39 cellular contexts compared by ENCODE assay signal in genomic region chr7:155629171-155629570, GRCh38.
"Had no signal": no experiment of that assay in that cellular context is flagged by ENCODE, and none has a peak within 500 bp of the region (broad histone marks: within the 10 kb centered on the region; RNA-seq: fewer than 3 reads in every experiment).

No MANE protein-coding gene starts in this region.

- H3K4me3 ChIP-seq: adrenal gland, ascending aorta, body of pancreas, breast epithelium, cardiac muscle cell had no signal

- H3K27me3 ChIP-seq: adrenal gland, ascending aorta, body of pancreas, breast epithelium, cardiac muscle cell had no signal

- H3K27me3 Mint-ChIP-seq: activated naive CD4-positive, alpha-beta T cell treated with anti-CD3 and anti-CD28 coated beads, Interleukin-2, amount 50 U/mL, for 24 hours; activated naive CD8-positive, alpha-beta T cell; brain had no signal

- H3K9me3 Mint-ChIP-seq: central memory CD8-positive, alpha-beta T cell had no signal

- H3K36me3 Mint-ChIP-seq: activated naive CD4-positive, alpha-beta T cell treated with anti-CD3 and anti-CD28 coated beads, Interleukin-2, amount 10 ng/mL, durations not matched to agents 7 days and 5 days had no signal

- H3K4me1 ChIP-seq: adrenal gland, ascending aorta, body of pancreas, breast epithelium had no signal

- H3K27ac Mint-ChIP-seq: activated naive CD4-positive, alpha-beta T cell treated with anti-CD3 and anti-CD28 coated beads for 36 hours; activated naive CD4-positive, alpha-beta T cell treated with anti-CD3 and anti-CD28 coated beads, Interleukin-2, amount 10 ng/mL, durations not matched to agents 7 days and 5 days; activated naive CD4-positive, alpha-beta T cell treated with anti-CD3 and anti-CD28 coated beads, Interleukin-2, amount 50 U/mL, for 24 hours; activated naive CD4-positive, alpha-beta T cell treated with anti-CD3 and anti-CD28 coated beads, Interleukin-2, amount 50 U/mL, for 72 hours; activated naive CD8-positive, alpha-beta T cell; activated naive CD8-positive, alpha-beta T cell treated with anti-CD3 and anti-CD28 coated beads for 36 hours; activated naive CD8-positive, alpha-beta T cell treated with anti-CD3 and anti-CD28 coated beads, Interleukin-2, amount 10 ng/mL, durations not matched to agents 7 days and 5 days; activated naive CD8-positive, alpha-beta T cell treated with anti-CD3 and anti-CD28 coated beads, Interleukin-2, amount 50 U/mL, for 24 hours; activated T-cell treated with anti-CD3 and anti-CD28 coated beads, Interleukin-2, amount 50 U/mL, for 24 hours; activated T-cell treated with anti-CD3 and anti-CD28 coated beads, Interleukin-2, amount 50 U/mL, for 72 hours; activated T-helper 1 cell treated with anti-CD3 and anti-CD28 coated beads, Interleukin-12 subunit alpha, Interleukin-12 subunit beta, Interleukin-2, Interleukin-4 antibody, amounts not matched to agents 30 ng/mL and 10 ng/mL and 1 ng/mL, durations not matched to agents 14 hours and 24 hours and 36 hours; activated T-helper 17 cell treated with anti-CD3 and anti-CD28 coated beads, Interleukin-2, amount 50 U/mL, for 72 hours; activated T-helper 2 cell treated with anti-CD3 and anti-CD28 coated beads, Interferon-gamma antibody, Interleukin-2, Interleukin-4, amounts not matched to agents 10 μg/mL and 5 μg/mL and 100 μg/mL, durations not matched to agents 14 hours and 24 hours and 36 hours; brain had no signal

- FAIRE-seq: astrocyte, bronchial epithelial cell had no signal

- H3K4me1 Mint-ChIP-seq: activated naive CD4-positive, alpha-beta T cell treated with anti-CD3 and anti-CD28 coated beads, Interleukin-2, amount 50 U/mL, for 24 hours; activated T-helper 17 cell treated with anti-CD3 and anti-CD28 coated beads, Interleukin-2, amount 50 U/mL, for 72 hours; brain had no signal

- H3K36me3 ChIP-seq: adrenal gland, ascending aorta, breast epithelium, cardiac muscle cell had no signal

- H3K27ac ChIP-seq: adrenal gland, ascending aorta, body of pancreas, breast epithelium, cardiac muscle cell had no signal

- H3K4me3 Mint-ChIP-seq: activated naive CD4-positive, alpha-beta T cell treated with anti-CD3 and anti-CD28 coated beads for 36 hours; activated naive CD4-positive, alpha-beta T cell treated with anti-CD3 and anti-CD28 coated beads, Interleukin-2, amount 10 ng/mL, durations not matched to agents 7 days and 5 days; activated naive CD4-positive, alpha-beta T cell treated with anti-CD3 and anti-CD28 coated beads, Interleukin-2, amount 50 U/mL, for 24 hours; activated naive CD8-positive, alpha-beta T cell; activated naive CD8-positive, alpha-beta T cell treated with anti-CD3 and anti-CD28 coated beads for 36 hours; activated naive CD8-positive, alpha-beta T cell treated with anti-CD3 and anti-CD28 coated beads, Interleukin-2, amount 10 ng/mL, durations not matched to agents 7 days and 5 days; activated naive CD8-positive, alpha-beta T cell treated with anti-CD3 and anti-CD28 coated beads, Interleukin-2, amount 50 U/mL, for 24 hours; activated T-cell treated with anti-CD3 and anti-CD28 coated beads, Interleukin-2, amount 50 U/mL, for 24 hours; activated T-cell treated with anti-CD3 and anti-CD28 coated beads, Interleukin-2, amount 50 U/mL, for 4 hours; activated T-cell treated with anti-CD3 and anti-CD28 coated beads, Interleukin-2, amount 50 U/mL, for 72 hours; activated T-helper 1 cell treated with anti-CD3 and anti-CD28 coated beads, Interleukin-12 subunit alpha, Interleukin-12 subunit beta, Interleukin-2, Interleukin-4 antibody, amounts not matched to agents 30 ng/mL and 10 ng/mL and 1 ng/mL, durations not matched to agents 14 hours and 24 hours and 36 hours; activated T-helper 17 cell treated with anti-CD3 and anti-CD28 coated beads, Interleukin-2, amount 50 U/mL, for 72 hours; brain; central memory CD8-positive, alpha-beta T cell had no signal

- DNase-seq: activated effector memory CD4-positive, alpha-beta T cell treated with anti-CD3 and anti-CD28 coated beads, Interleukin-2, amount 50 U/mL, for 16 hours; activated effector memory CD4-positive, alpha-beta T cell treated with Interleukin-2 at 50 U/mL for 16 hours; activated gamma-delta T cell; activated gamma-delta T cell treated with Interleukin-2 at 50 U/mL for 16 hours; activated naive CD4-positive, alpha-beta T cell; activated naive CD4-positive, alpha-beta T cell treated with anti-CD3 and anti-CD28 coated beads for 36 hours; activated naive CD4-positive, alpha-beta T cell treated with anti-CD3 and anti-CD28 coated beads, Interleukin-2, amount 10 ng/mL, durations not matched to agents 7 days and 5 days; activated naive CD4-positive, alpha-beta T cell treated with anti-CD3 and anti-CD28 coated beads, Interleukin-2, amount 50 U/mL, for 16 hours; activated naive CD4-positive, alpha-beta T cell treated with Interleukin-2 at 50 U/mL for 16 hours; activated naive CD8-positive, alpha-beta T cell treated with anti-CD3 and anti-CD28 coated beads for 36 hours; activated naive CD8-positive, alpha-beta T cell treated with anti-CD3 and anti-CD28 coated beads, Interleukin-2, amount 10 ng/mL, durations not matched to agents 7 days and 5 days; activated naive CD8-positive, alpha-beta T cell treated with anti-CD3 and anti-CD28 coated beads, Interleukin-2, amount 50 U/mL, for 24 hours; activated T-cell treated with anti-CD3 and anti-CD28 coated beads, Interleukin-2, amount 50 U/mL, for 1 hour; activated T-cell treated with anti-CD3 and anti-CD28 coated beads, Interleukin-2, amount 50 U/mL, for 24 hours; activated T-cell treated with anti-CD3 and anti-CD28 coated beads, Interleukin-2, amount 50 U/mL, for 4 hours; activated T-cell treated with anti-CD3 and anti-CD28 coated beads, Interleukin-2, amount 50 U/mL, for 48 hours; activated T-cell treated with anti-CD3 and anti-CD28 coated beads, Interleukin-2, amount 50 U/mL, for 72 hours; adrenal gland; amniotic stem cell; amygdala; anterior cingulate cortex; aorta; body of pancreas; caudate nucleus; central memory CD4-positive, alpha-beta T cell; cerebellar nuclear complex had no signal

- ATAC-seq: activated naive CD4-positive, alpha-beta T cell treated with anti-CD3 and anti-CD28 coated beads, Interleukin-2, amount 50 U/mL, for 72 hours; activated naive CD8-positive, alpha-beta T cell treated with anti-CD3 and anti-CD28 coated beads, Interleukin-2, amount 50 U/mL, for 24 hours; activated T-cell treated with anti-CD3 and anti-CD28 coated beads, Interleukin-2, amount 50 U/mL, for 4 hours; activated T-cell treated with anti-CD3 and anti-CD28 coated beads, Interleukin-2, amount 50 U/mL, for 72 hours; activated T-helper 17 cell treated with anti-CD3 and anti-CD28 coated beads, Interleukin-2, amount 50 U/mL, for 72 hours; body of pancreas had no signal
